ENCODE assay signal across 1 cellular context in the genomic region with DNA sequence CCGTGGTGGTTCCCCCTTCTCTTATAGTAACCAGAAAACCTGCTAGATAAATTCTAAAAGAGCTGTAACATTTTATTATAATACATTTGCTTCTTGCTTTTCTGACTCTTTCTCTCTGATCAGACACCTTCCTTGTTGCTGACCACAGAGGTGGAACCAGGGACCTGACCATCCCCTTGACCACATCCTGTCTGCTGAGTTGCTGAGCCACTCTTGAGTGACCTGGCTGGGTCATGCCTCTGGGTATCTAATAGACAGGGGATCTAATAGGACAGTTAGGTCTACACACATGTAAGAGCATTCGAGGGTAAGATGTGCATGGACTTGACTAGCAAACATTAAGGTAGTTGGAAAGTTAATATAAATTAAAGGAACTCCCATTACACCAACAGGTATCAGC.
TF ChIP-seq lines count a peak whose summit lies in the region.

No MANE protein-coding gene starts in this region.

TF ChIP-seq in SK-N-SH, 30 proteins besides CTCF, POLR2A, EP300 and RAD21 (continued from another document):
- TF ChIP-seq, protein P1, sequence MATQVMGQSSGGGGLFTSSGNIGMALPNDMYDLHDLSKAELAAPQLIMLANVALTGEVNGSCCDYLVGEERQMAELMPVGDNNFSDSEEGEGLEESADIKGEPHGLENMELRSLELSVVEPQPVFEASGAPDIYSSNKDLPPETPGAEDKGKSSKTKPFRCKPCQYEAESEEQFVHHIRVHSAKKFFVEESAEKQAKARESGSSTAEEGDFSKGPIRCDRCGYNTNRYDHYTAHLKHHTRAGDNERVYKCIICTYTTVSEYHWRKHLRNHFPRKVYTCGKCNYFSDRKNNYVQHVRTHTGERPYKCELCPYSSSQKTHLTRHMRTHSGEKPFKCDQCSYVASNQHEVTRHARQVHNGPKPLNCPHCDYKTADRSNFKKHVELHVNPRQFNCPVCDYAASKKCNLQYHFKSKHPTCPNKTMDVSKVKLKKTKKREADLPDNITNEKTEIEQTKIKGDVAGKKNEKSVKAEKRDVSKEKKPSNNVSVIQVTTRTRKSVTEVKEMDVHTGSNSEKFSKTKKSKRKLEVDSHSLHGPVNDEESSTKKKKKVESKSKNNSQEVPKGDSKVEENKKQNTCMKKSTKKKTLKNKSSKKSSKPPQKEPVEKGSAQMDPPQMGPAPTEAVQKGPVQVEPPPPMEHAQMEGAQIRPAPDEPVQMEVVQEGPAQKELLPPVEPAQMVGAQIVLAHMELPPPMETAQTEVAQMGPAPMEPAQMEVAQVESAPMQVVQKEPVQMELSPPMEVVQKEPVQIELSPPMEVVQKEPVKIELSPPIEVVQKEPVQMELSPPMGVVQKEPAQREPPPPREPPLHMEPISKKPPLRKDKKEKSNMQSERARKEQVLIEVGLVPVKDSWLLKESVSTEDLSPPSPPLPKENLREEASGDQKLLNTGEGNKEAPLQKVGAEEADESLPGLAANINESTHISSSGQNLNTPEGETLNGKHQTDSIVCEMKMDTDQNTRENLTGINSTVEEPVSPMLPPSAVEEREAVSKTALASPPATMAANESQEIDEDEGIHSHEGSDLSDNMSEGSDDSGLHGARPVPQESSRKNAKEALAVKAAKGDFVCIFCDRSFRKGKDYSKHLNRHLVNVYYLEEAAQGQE (IDR thresholded peaks at IDR 0.05; ENCODE audit: low read depth, low read length): no peak
- no peak for TF ChIP-seq RXRA (IDR thresholded peaks at IDR 0.05; ENCODE audit: borderline replicate concordance, low read depth)
- TF ChIP-seq, protein P2, sequence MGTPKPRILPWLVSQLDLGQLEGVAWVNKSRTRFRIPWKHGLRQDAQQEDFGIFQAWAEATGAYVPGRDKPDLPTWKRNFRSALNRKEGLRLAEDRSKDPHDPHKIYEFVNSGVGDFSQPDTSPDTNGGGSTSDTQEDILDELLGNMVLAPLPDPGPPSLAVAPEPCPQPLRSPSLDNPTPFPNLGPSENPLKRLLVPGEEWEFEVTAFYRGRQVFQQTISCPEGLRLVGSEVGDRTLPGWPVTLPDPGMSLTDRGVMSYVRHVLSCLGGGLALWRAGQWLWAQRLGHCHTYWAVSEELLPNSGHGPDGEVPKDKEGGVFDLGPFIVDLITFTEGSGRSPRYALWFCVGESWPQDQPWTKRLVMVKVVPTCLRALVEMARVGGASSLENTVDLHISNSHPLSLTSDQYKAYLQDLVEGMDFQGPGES (IDR thresholded peaks at IDR 0.05; ENCODE audit: low read depth, low read length): no peak
- TF ChIP-seq RCOR1 (IDR thresholded peaks at IDR 0.05; ENCODE audit: low read length): no peak
- no peak for TF ChIP-seq TAF1 (IDR thresholded peaks at IDR 0.05; ENCODE audit: borderline replicate concordance, low read depth, low read length)
- TF ChIP-seq MEF2A (IDR thresholded peaks at IDR 0.05; ENCODE audit: borderline replicate concordance, low read depth): no peak
- no peak for TF ChIP-seq POLR2AphosphoS5 (IDR thresholded peaks at IDR 0.05; ENCODE audit: low read depth, low read length)
- TF ChIP-seq FOXM1 (IDR thresholded peaks at IDR 0.05; ENCODE audit: low read depth): no peak
- TF ChIP-seq TEAD4 (IDR thresholded peaks at IDR 0.05; ENCODE audit: borderline replicate concordance, insufficient read depth): no peak
- TF ChIP-seq EZH2phosphoT487 (IDR thresholded peaks at IDR 0.05; ENCODE audit: borderline replicate concordance, low read depth): no peak
- TF ChIP-seq SIN3A (IDR thresholded peaks at IDR 0.05; ENCODE audit: borderline replicate concordance, low read depth, low read length): no peak
